Comparison of ENCODE assay signal across 26 cellular contexts in genomic region chr4:38686682-38687081, GRCh38. TPM values are rescaled to one million over a fixed set of nuclear protein-coding genes. Genes with fewer than 3 reads are reported as not detected.
DNase-seq lines count a peak whose midpoint lies in the region; ATAC-seq and TF ChIP-seq lines count a peak whose summit lies in the region.
"Had no signal": no experiment of that assay in that cellular context is flagged by ENCODE, and none has a peak within 500 bp of the region (broad histone marks: within the 10 kb centered on the region; RNA-seq: fewer than 3 reads in every experiment).

No MANE protein-coding gene starts in this region.

- no peaks in the 10 kb centered on the region for H3K9me3 Mint-ChIP-seq in naive thymus-derived CD8-positive, alpha-beta T cell
- H3K9me3 Mint-ChIP-seq in CD8-positive, alpha-beta T cell, result no peaks in the 10 kb centered on the region
- H3K9me3 Mint-ChIP-seq: activated T-helper 2 cell treated with anti-CD3 and anti-CD28 coated beads, Interferon-gamma antibody, Interleukin-2, Interleukin-4, amounts not matched to agents 10 μg/mL and 5 μg/mL and 100 μg/mL, durations not matched to agents 14 hours and 24 hours and 36 hours; H9 had no signal

- peak overlapping the region in 4 of 10 donors; percentile 4 to 42 (median 8) for H3K4me3 Mint-ChIP-seq in naive thymus-derived CD8-positive, alpha-beta T cell
- H3K4me3 Mint-ChIP-seq in CD8-positive, alpha-beta T cell, result no peak overlapping the region
- H3K4me3 Mint-ChIP-seq: H9, naive B cell had no signal

- H2AK9ac ChIP-seq in IMR-90 (replicated peaks; ENCODE audit: low read depth, low read length, poor library complexity), result no peak overlapping the region

- H3K4me1 ChIP-seq in IMR-90 (ENCODE audit: control insufficient read depth, insufficient read depth, low read length), result peaks cover 7% of the 10 kb centered on the region
- peaks cover 57% of the 10 kb centered on the region for H3K4me1 ChIP-seq in CD8-positive, alpha-beta T cell (ENCODE audit: insufficient read depth, low read length)
- H3K4me1 ChIP-seq: SJCRH30 had no signal

- H3K27ac Mint-ChIP-seq in naive thymus-derived CD8-positive, alpha-beta T cell, result peak overlapping the region in 7 of 10 donors; percentile 10 to 63 (median 50)
- H3K27ac Mint-ChIP-seq in CD8-positive, alpha-beta T cell, result no peak overlapping the region
- H3K27ac Mint-ChIP-seq: activated T-helper 2 cell treated with anti-CD3 and anti-CD28 coated beads, Interferon-gamma antibody, Interleukin-2, Interleukin-4, amounts not matched to agents 10 μg/mL and 5 μg/mL and 100 μg/mL, durations not matched to agents 14 hours and 24 hours and 36 hours had no signal

- no peak overlapping the region for H3K4me2 ChIP-seq in IMR-90 (ENCODE audit: low read depth, low read length)
- H3K4me2 ChIP-seq: hepatocyte had no signal

- H3K9me1 ChIP-seq in IMR-90 (ENCODE audit: insufficient read depth, low read length), result peaks cover 28% of the 10 kb centered on the region

- H3K9ac ChIP-seq in IMR-90 (ENCODE audit: low read depth, low read length), result no peak overlapping the region

- H4K8ac ChIP-seq in IMR-90 (ENCODE audit: low read depth in 2 of 2, low read length in 2 of 2), result no peak overlapping the region

- H3K36me3 ChIP-seq in IMR-90 (ENCODE audit: control insufficient read depth, insufficient read depth, low read length), result peaks cover 37% of the 10 kb centered on the region
- H3K36me3 ChIP-seq in CD8-positive, alpha-beta T cell (ENCODE audit: insufficient read depth, low read length), result peaks cover 34% of the 10 kb centered on the region

- H3K4ac ChIP-seq in IMR-90 (ENCODE audit: low read depth, low read length), result no peak overlapping the region

- H3K9me3 ChIP-seq in IMR-90 (ENCODE audit: control insufficient read depth, insufficient read depth, low read length), result no peaks in the 10 kb centered on the region
- no peaks in the 10 kb centered on the region for H3K9me3 ChIP-seq in CD8-positive, alpha-beta T cell (ENCODE audit: low read length)
- H3K9me3 ChIP-seq: Peyer's patch, SJCRH30 had no signal

- POLR2A ChIA-PET in IMR-90 (lab: Charles Lee; ENCODE audit: unreplicated experiment), result no interaction called here
- POLR2A ChIA-PET in naive thymus-derived CD8-positive, alpha-beta T cell (lab: Charles Lee), result interaction anchor here (0.9 kb wide), 1 partner anchor 13 kb away, joined by 4 read pairs; no protein-coding TSS in a partner anchor
- POLR2A ChIA-PET in CD8-positive, alpha-beta T cell (lab: Charles Lee), result interaction anchor here (2.4 kb wide), 1 partner anchor 11 kb away, joined by 8 read pairs; no protein-coding TSS in a partner anchor

- no TSS peak for BruUV-seq in IMR-90 (replicated peaks; lab: Mats Ljungman, UMichigan)

- no peak overlapping the region for H2BK20ac ChIP-seq in IMR-90 (ENCODE audit: low read depth, low read length)

- no peak overlapping the region for H2BK120ac ChIP-seq in IMR-90 (ENCODE audit: low read depth, low read length)

- CTCF ChIA-PET in IMR-90 (lab: Yijun Ruan, JAX), result interaction anchor here (0.7 kb wide), 1 partner anchor 367 kb away, joined by 3 read pairs; no protein-coding TSS in a partner anchor
- CTCF ChIA-PET in CD8-positive, alpha-beta T cell (lab: Charles Lee), result interaction anchor here (0.6 to 2.0 kb wide), 5 partner anchors 11 to 1508 kb away, joined by 3 to 11 read pairs (median 5); no protein-coding TSS in a partner anchor

- no peaks in the 10 kb centered on the region for H3K27me3 Mint-ChIP-seq in naive thymus-derived CD8-positive, alpha-beta T cell
- H3K27me3 Mint-ChIP-seq in CD8-positive, alpha-beta T cell (ENCODE audit: low read depth), result no peaks in the 10 kb centered on the region
- H3K27me3 Mint-ChIP-seq: naive B cell had no signal

- DNase-seq in AG08395 (ENCODE audit: low spot score) (peak; percentile 24), IMR-90 (no peak), epithelial cell of prostate (ENCODE audit: low read depth, low spot score) (no peak), glomerular visceral epithelial cell (ENCODE audit: extremely low spot score) (no peak), anterior cingulate cortex (lab: John Stamatoyannopoulos, UW) (no peak), SKM-1 (lab: John Stamatoyannopoulos, UW; ENCODE audit: unreplicated experiment) (no peak)
- DNase-seq in naive thymus-derived CD8-positive, alpha-beta T cell, result no peak
- no peak for DNase-seq in CD8-positive, alpha-beta T cell
- DNase-seq: activated CD8-positive, alpha-beta memory T cell treated with anti-CD3 and anti-CD28 coated beads, Interleukin-2, amount 50 U/mL, for 48 hours; dermis blood vessel endothelial cell; DMS 273 treated with DMSO at 0.1 percent for 48 hours; H9; naive B cell; NCI-H1417; NCI-H2081 treated with DMSO at 0.1 percent for 48 hours; NCI-H446; Peyer's patch; SJCRH30; stimulated activated CD8-positive, alpha-beta memory T cell treated with anti-CD3 and anti-CD28 coated beads, Interleukin-4, amount 100 ng/mL, for 48 hours; substantia nigra; WERI-Rb-1 had no signal

- H3K4me1 Mint-ChIP-seq in naive thymus-derived CD8-positive, alpha-beta T cell, result peaks cover 28 to 78% (median 76%) of the 10 kb centered on the region in 4 donors
- peaks cover 78% of the 10 kb centered on the region for H3K4me1 Mint-ChIP-seq in CD8-positive, alpha-beta T cell (ENCODE audit: low read depth)

- WGBS in IMR-90 (ENCODE audit: extremely low coverage in 2 of 2, insufficient read length in 1 of 2), 2 experiments, result no CpG with 5 or more reads among the region's 3 CpGs

- peaks cover 56% of the 10 kb centered on the region for H4K20me1 ChIP-seq in IMR-90 (ENCODE audit: insufficient read depth, low read length)

- H3K4me3 ChIP-seq in IMR-90 (ENCODE audit: insufficient read depth, low read depth, low read length), result no peak overlapping the region
- H3K4me3 ChIP-seq in CD8-positive, alpha-beta T cell (ENCODE audit: low read depth, low read length), result no peak overlapping the region
- H3K4me3 ChIP-seq: hepatocyte, lung, Peyer's patch, SJCRH30 had no signal

- in situ Hi-C loops in IMR-90 (cut with MboI; ENCODE audit: low sequenced_read_pairs), result no loop called here

- no peak overlapping the region for H4K91ac ChIP-seq in IMR-90 (ENCODE audit: insufficient read depth, low read depth, low read length)

- no peak for TF ChIP-seq POLR2A in IMR-90 (IDR thresholded peaks at IDR 0.05; ENCODE audit: low read depth, low read length)

- H2BK15ac ChIP-seq in IMR-90 (ENCODE audit: low read depth, low read length), result no peak overlapping the region

- no peak overlapping the region for H3K27ac ChIP-seq in IMR-90 (ENCODE audit: insufficient read depth, low read length)
- H3K27ac ChIP-seq in epithelial cell of prostate, result peak overlapping the region; percentile 31
- H3K27ac ChIP-seq in CD8-positive, alpha-beta T cell (ENCODE audit: low read depth, low read length), result no peak overlapping the region
- H3K27ac ChIP-seq: C4-2B, SJCRH30, WERI-Rb-1 had no signal

- H2AK5ac ChIP-seq in IMR-90 (ENCODE audit: low read depth, low read length), result no peak overlapping the region

- H3K79me1 ChIP-seq in IMR-90 (ENCODE audit: low read depth in 1 of 2, low read length in 2 of 2), result peaks cover 48 to 74% of the 10 kb centered on the region in 2 experiments

- dilution Hi-C loops in IMR-90 (cut with HindIII; ENCODE audit: low sequenced_read_pairs, unreplicated experiment), result no loop called here

- H3K56ac ChIP-seq in IMR-90 (ENCODE audit: extremely low read depth, insufficient read depth, low read length), result no peak overlapping the region

- peak; percentile 65 for ATAC-seq in IMR-90 (ENCODE audit: low read depth)
- no peak for ATAC-seq in naive thymus-derived CD8-positive, alpha-beta T cell
- ATAC-seq in CD8-positive, alpha-beta T cell, result no peak

- no peak overlapping the region for H2BK5ac ChIP-seq in IMR-90 (ENCODE audit: low read depth, low read length, poor library complexity, severe bottlenecking)

- H3K14ac ChIP-seq in IMR-90 (replicated peaks; ENCODE audit: low read depth, low read length), result no peak overlapping the region

- H3K36me3 Mint-ChIP-seq in naive thymus-derived CD8-positive, alpha-beta T cell, result peaks cover 0 to 77% (median 31%) of the 10 kb centered on the region in 3 donors
- H3K36me3 Mint-ChIP-seq in CD8-positive, alpha-beta T cell, result peaks cover 83% of the 10 kb centered on the region

- intact Hi-C loops in IMR-90 (cut with micrococcal nuclease), result no loop called here
- intact Hi-C loops in CD8-positive, alpha-beta T cell (cut with DNase I, micrococcal nuclease), result no loop called here

- no peak for TF ChIP-seq CTCF in IMR-90 (conservative IDR thresholded peaks at IDR 0.05; ENCODE audit: low read depth, low read length)
- no peak for TF ChIP-seq CTCF in CD8-positive, alpha-beta T cell (IDR thresholded peaks at IDR 0.05)

- H4K5ac ChIP-seq in IMR-90 (ENCODE audit: low read depth, low read length), result no peak overlapping the region

- peak overlapping the region; percentile 44; the same call in 1 of the 2 replicates for H3K23ac ChIP-seq in IMR-90 (ENCODE audit: low read depth, low read length)

- H2AFZ ChIP-seq in IMR-90 (replicated peaks; ENCODE audit: low read length, poor library complexity), result no peak overlapping the region
- H2AFZ ChIP-seq: hepatocyte had no signal

- TF ChIP-seq RAD21 in IMR-90 (IDR thresholded peaks at IDR 0.05; ENCODE audit: low read length), result no peak

- no peaks in the 10 kb centered on the region for H3K27me3 ChIP-seq in IMR-90 (ENCODE audit: control insufficient read depth, insufficient read depth, low read length)
- H3K27me3 ChIP-seq in CD8-positive, alpha-beta T cell (ENCODE audit: insufficient read depth, low read length), result no peaks in the 10 kb centered on the region
- H3K27me3 ChIP-seq: foreskin keratinocyte, hepatocyte, Peyer's patch, SJCRH30 had no signal

- H3K18ac ChIP-seq in IMR-90 (ENCODE audit: low read depth, low read length), result no peak overlapping the region

TF ChIP-seq in IMR-90, 13 proteins besides CTCF, POLR2A, EP300 and RAD21:
- TF ChIP-seq RCOR1 (IDR thresholded peaks at IDR 0.05; ENCODE audit: insufficient replicate concordance, low read length), result no peak

RNA-seq across cellular contexts. Expression of gene KLF3, which starts 22.7 kb away (rescaled TPM):
- total RNA-seq in IMR-90 (2012; rRNA removed), result 8.2 and 9.4 TPM in 2 replicates
- polyA plus RNA-seq in IMR-90 (2012; rRNA removed), result 11.6 and 12.6 TPM in 2 replicates
- 5.3 and 7.2 TPM in 2 replicates for polyA plus RNA-seq in IMR-90 (2012; cell fraction: cytosol; rRNA removed)
- polyA plus RNA-seq in IMR-90 (2012; cell fraction: nucleus; rRNA removed; ENCODE audit: low replicate concordance), result 8.7 and 26.7 TPM in 2 replicates
- total RNA-seq in naive thymus-derived CD8-positive, alpha-beta T cell, result 100 to 1,000 TPM; 124 to 125 TPM
- 10 to 100 TPM; 46.2 to 56.6 (median 50.8) TPM for polyA plus RNA-seq in naive thymus-derived CD8-positive, alpha-beta T cell
- total RNA-seq in CD8-positive, alpha-beta T cell, result 100 to 1,000 TPM; 181 to 194 TPM

Comparison
In these comparisons a context has a peak if more than half of its experiments do, and no peak if none do; other contexts are left out.
1. RNA of gene KLF3, which starts 22.7 kb away (total RNA-seq): 181 to 194 TPM in CD8-positive, alpha-beta T cell and 124 to 125 TPM in naive thymus-derived CD8-positive, alpha-beta T cell; 8.2 to 9.4 TPM in IMR-90; every median in the first group is over 10 times any median in the second.